Comparison of ENCODE assay signal across 28 cellular contexts in genomic region chr15:70190965-70191364, GRCh38.
"Had no signal": no experiment of that assay in that cellular context is flagged by ENCODE, and none has a peak within 500 bp of the region (broad histone marks: within the 10 kb centered on the region; RNA-seq: fewer than 3 reads in every experiment).

No MANE protein-coding gene starts in this region.

- H3K9me3 ChIP-seq: ascending aorta, SJSA1 had no signal

- H3K4me3 ChIP-seq: ascending aorta, body of pancreas, MG63, Peyer's patch, SJSA1 had no signal

- H3K36me3 ChIP-seq: ascending aorta, MG63, Peyer's patch, SJSA1 had no signal

- H3K36me3 Mint-ChIP-seq: activated CD8-positive, alpha-beta memory T cell treated with anti-CD3 and anti-CD28 coated beads, Interleukin-2, amount 10 ng/mL, durations not matched to agents 7 days and 5 days had no signal

- H3K27ac ChIP-seq: ascending aorta, body of pancreas, Peyer's patch, RWPE1, SJSA1 had no signal

- H3K4me3 Mint-ChIP-seq: activated CD8-positive, alpha-beta memory T cell treated with anti-CD3 and anti-CD28 coated beads, Interleukin-2, amount 10 ng/mL, durations not matched to agents 7 days and 5 days; activated naive CD4-positive, alpha-beta T cell treated with anti-CD3 and anti-CD28 coated beads, Interleukin-2, amount 50 U/mL, for 24 hours; activated naive CD8-positive, alpha-beta T cell treated with anti-CD3 and anti-CD28 coated beads, Interleukin-2, amount 50 U/mL, for 24 hours; activated T-cell treated with anti-CD3 and anti-CD28 coated beads, Interleukin-2, amount 50 U/mL, for 24 hours; activated T-helper 1 cell treated with anti-CD3 and anti-CD28 coated beads, Interleukin-12 subunit alpha, Interleukin-12 subunit beta, Interleukin-2, Interleukin-4 antibody, amounts not matched to agents 30 ng/mL and 10 ng/mL and 1 ng/mL, durations not matched to agents 14 hours and 24 hours and 36 hours had no signal

- H3K9me3 Mint-ChIP-seq: activated naive CD4-positive, alpha-beta T cell treated with anti-CD3 and anti-CD28 coated beads, Interleukin-2, amount 50 U/mL, for 24 hours had no signal

- H3K27ac Mint-ChIP-seq: activated CD8-positive, alpha-beta memory T cell treated with anti-CD3 and anti-CD28 coated beads, Interleukin-2, amount 10 ng/mL, durations not matched to agents 7 days and 5 days; activated naive CD4-positive, alpha-beta T cell treated with anti-CD3 and anti-CD28 coated beads, Interleukin-2, amount 50 U/mL, for 24 hours; activated naive CD8-positive, alpha-beta T cell treated with anti-CD3 and anti-CD28 coated beads, Interleukin-2, amount 50 U/mL, for 24 hours; activated T-cell treated with anti-CD3 and anti-CD28 coated beads, Interleukin-2, amount 50 U/mL, for 24 hours; activated T-helper 1 cell treated with anti-CD3 and anti-CD28 coated beads, Interleukin-12 subunit alpha, Interleukin-12 subunit beta, Interleukin-2, Interleukin-4 antibody, amounts not matched to agents 30 ng/mL and 10 ng/mL and 1 ng/mL, durations not matched to agents 14 hours and 24 hours and 36 hours had no signal

- ATAC-seq: activated CD4-positive, CD25-positive, alpha-beta regulatory T cell treated with anti-CD3 and anti-CD28 coated beads, Interleukin-2, amount 50 U/mL, for 24 hours; activated CD8-positive, alpha-beta memory T cell treated with anti-CD3 and anti-CD28 coated beads, Interleukin-2, amount 10 ng/mL, durations not matched to agents 7 days and 5 days; activated naive CD8-positive, alpha-beta T cell treated with anti-CD3 and anti-CD28 coated beads, Interleukin-2, amount 50 U/mL, for 24 hours; body of pancreas; SK-N-SH treated with all-trans-retinoic acid at 6 μM for 48 hours had no signal

- H3K27me3 Mint-ChIP-seq: activated naive CD4-positive, alpha-beta T cell treated with anti-CD3 and anti-CD28 coated beads, Interleukin-2, amount 50 U/mL, for 24 hours; activated T-cell treated with anti-CD3 and anti-CD28 coated beads, Interleukin-2, amount 50 U/mL, for 24 hours had no signal

- DNase-seq: activated CD4-positive, alpha-beta T cell treated with anti-CD3 and anti-CD28 coated beads for 48 hours; activated CD4-positive, alpha-beta T cell treated with anti-CD3 and anti-CD28 coated beads, Interleukin-2, amount 50 U/mL, for 48 hours; activated CD8-positive, alpha-beta memory T cell treated with anti-CD3 and anti-CD28 coated beads, Interleukin-2, amount 10 ng/mL, durations not matched to agents 7 days and 5 days; activated effector memory CD4-positive, alpha-beta T cell treated with Interleukin-2 at 50 U/mL for 16 hours; activated naive CD4-positive, alpha-beta T cell; activated naive CD8-positive, alpha-beta T cell treated with anti-CD3 and anti-CD28 coated beads, Interleukin-2, amount 50 U/mL, for 24 hours; activated T-cell treated with anti-CD3 and anti-CD28 coated beads, Interleukin-2, amount 50 U/mL, for 24 hours; amniotic stem cell; body of pancreas; MG63; MV-4-11; NCI-H1092 treated with DMSO at 0.1 percent for 48 hours; NCI-H1417 treated with DMSO at 0.1 percent for 48 hours; NCI-H1694; NCI-H2029; NCI-H2107; NCI-H2171 treated with DMSO at 0.1 percent for 48 hours; NCI-H226; Peyer's patch; SHP77; SW 1271 had no signal

- H3K4me1 Mint-ChIP-seq: activated CD8-positive, alpha-beta memory T cell treated with anti-CD3 and anti-CD28 coated beads, Interleukin-2, amount 10 ng/mL, durations not matched to agents 7 days and 5 days; activated naive CD4-positive, alpha-beta T cell treated with anti-CD3 and anti-CD28 coated beads, Interleukin-2, amount 50 U/mL, for 24 hours; activated naive CD8-positive, alpha-beta T cell treated with anti-CD3 and anti-CD28 coated beads, Interleukin-2, amount 50 U/mL, for 24 hours had no signal

- H3K27me3 ChIP-seq: ascending aorta, body of pancreas, MG63, Peyer's patch, SJSA1 had no signal
